Comparison of ENCODE assay signal across 8 cellular contexts in the genomic region with DNA sequence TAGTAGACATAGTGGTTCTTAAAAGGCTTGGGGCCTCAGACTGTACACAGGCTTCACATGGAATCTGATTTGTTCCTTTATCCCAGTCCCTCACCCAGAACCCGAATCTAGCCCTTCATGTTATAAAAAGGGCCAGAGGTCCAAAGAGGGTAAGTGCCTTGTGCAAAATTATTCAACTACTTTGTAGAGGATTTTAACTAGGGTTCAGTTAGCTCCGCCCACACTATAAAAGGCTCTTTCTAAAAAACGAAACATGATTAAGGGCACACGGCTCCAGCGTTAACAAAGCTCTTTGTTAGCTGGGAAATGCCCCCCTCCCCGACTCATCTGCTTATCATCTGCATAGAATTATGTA. TPM values are rescaled to one million over a fixed set of nuclear protein-coding genes. Genes with fewer than 3 reads are reported as not detected.
DNase-seq lines count a peak whose midpoint lies in the region; ATAC-seq and TF ChIP-seq lines count a peak whose summit lies in the region.

No MANE protein-coding gene starts in this region.

- H2AFZ ChIP-seq in DND-41 (ENCODE audit: low read depth, low read length) (peak overlapping the region; percentile 69), osteoblast (ENCODE audit: low read length) (peak overlapping the region; percentile 65)

- H3K27me3 ChIP-seq in DND-41 (ENCODE audit: insufficient read depth, low read length, poor library complexity): no peaks in the 10 kb centered on the region
- peaks cover 3 to 8% of the 10 kb centered on the region in 2 donors for H3K27me3 ChIP-seq in duodenal mucosa (ENCODE audit: control insufficient read depth in 1 of 2, insufficient read depth in 2 of 2, low read length in 2 of 2)
- H3K27me3 ChIP-seq in osteoblast (ENCODE audit: insufficient read depth, low read length): no peaks in the 10 kb centered on the region

- TF ChIP-seq CTCF in DND-41 (IDR thresholded peaks at IDR 0.05; ENCODE audit: borderline replicate concordance, extremely low read depth, low read length, poor library complexity, severe bottlenecking): no peak
- TF ChIP-seq CTCF in osteoblast (IDR thresholded peaks at IDR 0.05; ENCODE audit: extremely low read depth, low read depth, low read length): no peak

- no peaks in the 10 kb centered on the region for H3K9me3 ChIP-seq in DND-41 (ENCODE audit: insufficient read depth, low read length, severe bottlenecking)
- no peaks in the 10 kb centered on the region for H3K9me3 ChIP-seq in duodenal mucosa (ENCODE audit: control insufficient read depth in 1 of 2, low read length in 2 of 2)
- no peaks in the 10 kb centered on the region for H3K9me3 ChIP-seq in osteoblast (ENCODE audit: low read depth, low read length)

- H3K4me2 ChIP-seq in DND-41 (ENCODE audit: insufficient read depth, low read length) (peak overlapping the region; percentile 91), osteoblast (ENCODE audit: insufficient read depth, low read length) (peak overlapping the region; percentile 96)

- H3K27ac ChIP-seq in DND-41 (ENCODE audit: low read length): peak overlapping the region; percentile 96
- no peak overlapping the region for H3K27ac ChIP-seq in duodenal mucosa (ENCODE audit: low read depth, low read length)
- H3K27ac ChIP-seq in osteoblast (ENCODE audit: low read depth, low read length): no peak overlapping the region

- H3K4me3 ChIP-seq in DND-41 (ENCODE audit: low read depth in 1 of 2, low read length in 2 of 2) (peak overlapping the region in 1 of 2 experiments; percentile 89; a peak in 3 of 4 replicates), duodenal mucosa (ENCODE audit: low read depth in 1 of 2, low read length in 2 of 2) (peak overlapping the region; percentile 78 to 95), osteoblast (ENCODE audit: insufficient read depth, low read length) (peak overlapping the region; percentile 91)

- H3K36me3 ChIP-seq in DND-41 (ENCODE audit: insufficient read depth, low read length) (peaks cover 56% of the 10 kb centered on the region), duodenal mucosa (ENCODE audit: control insufficient read depth in 1 of 2, insufficient read depth in 2 of 2, low read length in 2 of 2) (no peaks in the 10 kb centered on the region), osteoblast (ENCODE audit: insufficient read depth, low read length) (no peaks in the 10 kb centered on the region)

- H4K20me1 ChIP-seq in DND-41 (ENCODE audit: insufficient read depth, low read length) (peaks cover 22% of the 10 kb centered on the region), osteoblast (ENCODE audit: insufficient read depth, low read length) (peaks cover 4% of the 10 kb centered on the region)

- H3K4me1 ChIP-seq in DND-41 (ENCODE audit: insufficient read depth, low read length) (peaks cover 35% of the 10 kb centered on the region), duodenal mucosa (ENCODE audit: control insufficient read depth in 1 of 2, insufficient read depth in 2 of 2, low read length in 2 of 2) (peaks cover 8 to 19% of the 10 kb centered on the region in 2 donors), osteoblast (ENCODE audit: insufficient read depth, low read length) (peaks cover 11% of the 10 kb centered on the region)

- H3K79me2 ChIP-seq in DND-41 (ENCODE audit: insufficient read depth, low read length): peaks cover 60% of the 10 kb centered on the region
- H3K79me2 ChIP-seq in osteoblast (ENCODE audit: insufficient read depth, low read length): peaks cover 10% of the 10 kb centered on the region

- H3K9ac ChIP-seq in DND-41 (ENCODE audit: low read depth, low read length) (peak overlapping the region; percentile 98), duodenal mucosa (ENCODE audit: low read depth in 1 of 2, low read length in 2 of 2) (peak overlapping the region in 1 of 2 donors; percentile 24)

- DNase-seq in DND-41 (no peak), NCI-H460 (ENCODE audit: extremely low read depth, low read depth) (peak; percentile 9), osteoblast (ENCODE audit: insufficient read length, low spot score, missing footprints) (peak; percentile 92), NCI-H526 treated with DMSO at 0.1 percent for 48 hours (lab: John Stamatoyannopoulos, UW) (no peak), DMS 273 treated with DMSO at 0.1 percent for 48 hours (lab: John Stamatoyannopoulos, UW) (no peak), NCI-H510A (lab: John Stamatoyannopoulos, UW) (no peak), DMS79 treated with DMSO at 0.1 percent for 48 hours (lab: John Stamatoyannopoulos, UW) (no peak)

- ATAC-seq in DND-41 (ENCODE audit: insufficient read depth, low read depth): no peak

RNA-seq across cellular contexts. Expression of a gene that starts 3.2 kb away (rescaled TPM):
- total RNA-seq in NCI-H460 (2014; rRNA removed; shearing (Covaris generic)): 27.1 and 32.8 TPM in 2 replicates
- 27.4 and 41.2 TPM in 2 replicates for polyA plus RNA-seq in NCI-H460 (2014; cell fraction: nucleus; rRNA removed)
- total RNA-seq in osteoblast: 32.6 and 40.7 TPM in 2 replicates

Comparison
In these comparisons a context has a peak if more than half of its experiments do, and no peak if none do; other contexts are left out.
1. DNase-seq: peak in NCI-H460 (single experiment) and osteoblast (single experiment); none in DND-41 (single experiment), NCI-H526 treated with DMSO at 0.1 percent for 48 hours (single experiment), DMS 273 treated with DMSO at 0.1 percent for 48 hours (single experiment), NCI-H510A (single experiment) and DMS79 treated with DMSO at 0.1 percent for 48 hours (single experiment).